In the genomic region with DNA sequence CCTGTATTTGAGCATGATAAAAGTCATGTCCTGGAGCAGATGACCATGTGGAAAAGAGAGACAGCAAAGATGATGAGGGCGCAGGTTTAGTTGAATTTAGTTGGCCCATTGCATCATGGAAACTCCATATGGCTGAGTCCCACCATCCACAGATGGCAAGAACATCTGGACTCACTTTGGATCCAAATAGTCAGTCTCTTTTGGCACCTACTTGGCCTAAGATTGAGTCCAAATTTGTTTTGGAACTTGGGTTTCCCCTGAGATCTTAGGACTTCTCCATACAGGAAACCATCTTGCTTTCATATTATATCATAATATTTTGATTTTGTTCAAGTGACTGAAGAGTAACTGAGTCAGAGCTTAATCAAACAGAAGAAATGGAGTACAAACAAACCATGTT, we compare ENCODE assay signal across 24 cellular contexts.
"Had no signal": no experiment of that assay in that cellular context is flagged by ENCODE, and none has a peak within 500 bp of the region (broad histone marks: within the 10 kb centered on the region; RNA-seq: fewer than 3 reads in every experiment).

No MANE protein-coding gene starts in this region.

- FAIRE-seq: endometrium, keratinocyte, urothelium cell line had no signal

- ATAC-seq: effector memory CD8-positive, alpha-beta T cell; gastrocnemius medialis; naive thymus-derived CD4-positive, alpha-beta T cell; psoas muscle; right cardiac atrium; stimulated activated memory B cell treated with anti-CD40 and anti-IgM and Interleukin-4, amounts not matched to agents 10 μg/mL and 1 μg/mL and 100 μg/mL, for 72 hours; stimulated activated naive CD8-positive, alpha-beta T cell treated with anti-CD3 and anti-CD28 coated beads, Interleukin-15, Interleukin-2, amounts not matched to agents 100 U/mL and 50 U/mL, for 24 hours had no signal

- H3K9me3 ChIP-seq: esophagus squamous epithelium, gastrocnemius medialis, ovary, psoas muscle, sigmoid colon, thoracic aorta, tibial nerve, upper lobe of left lung had no signal

- H3K4me3 ChIP-seq: esophagus squamous epithelium, gastrocnemius medialis, neural progenitor cell, ovary, psoas muscle, sigmoid colon, thoracic aorta, tibial nerve, upper lobe of left lung had no signal

- H2AFZ ChIP-seq: neural progenitor cell had no signal

- H3K27me3 ChIP-seq: gastrocnemius medialis, neural progenitor cell, ovary, sigmoid colon, tibial nerve, upper lobe of left lung had no signal

- DNase-seq: cortex of kidney; effector memory CD8-positive, alpha-beta T cell; erythroblast; esophagus squamous epithelium; foreskin fibroblast; gastrocnemius medialis; head of caudate nucleus; mesenchymal stem cell; naive thymus-derived CD4-positive, alpha-beta T cell; ovary; posterior cingulate gyrus; psoas muscle; right cardiac atrium; sigmoid colon; stimulated activated CD4-positive, alpha-beta T cell treated with anti-CD3 and anti-CD28 coated beads, Interleukin-4, amount 100 ng/mL, for 4 hours; stimulated activated naive CD8-positive, alpha-beta T cell treated with anti-CD3 and anti-CD28 coated beads, Interleukin-15, Interleukin-2, amounts not matched to agents 100 U/mL and 50 U/mL, for 24 hours; upper lobe of left lung had no signal

- H3K4me1 ChIP-seq: esophagus squamous epithelium, gastrocnemius medialis, psoas muscle, sigmoid colon, tibial nerve had no signal

- H3K9ac ChIP-seq: neural progenitor cell had no signal

- H3K4me2 ChIP-seq: neural progenitor cell had no signal

- H3K27ac ChIP-seq: esophagus squamous epithelium, gastrocnemius medialis, neural progenitor cell, ovary, psoas muscle, sigmoid colon, thoracic aorta, tibial nerve, upper lobe of left lung had no signal

- H3K36me3 ChIP-seq: esophagus squamous epithelium, gastrocnemius medialis, neural progenitor cell, ovary, sigmoid colon, thoracic aorta, tibial nerve, upper lobe of left lung had no signal
